Comparison of ENCODE assay signal across 8 cellular contexts in the genomic region with DNA sequence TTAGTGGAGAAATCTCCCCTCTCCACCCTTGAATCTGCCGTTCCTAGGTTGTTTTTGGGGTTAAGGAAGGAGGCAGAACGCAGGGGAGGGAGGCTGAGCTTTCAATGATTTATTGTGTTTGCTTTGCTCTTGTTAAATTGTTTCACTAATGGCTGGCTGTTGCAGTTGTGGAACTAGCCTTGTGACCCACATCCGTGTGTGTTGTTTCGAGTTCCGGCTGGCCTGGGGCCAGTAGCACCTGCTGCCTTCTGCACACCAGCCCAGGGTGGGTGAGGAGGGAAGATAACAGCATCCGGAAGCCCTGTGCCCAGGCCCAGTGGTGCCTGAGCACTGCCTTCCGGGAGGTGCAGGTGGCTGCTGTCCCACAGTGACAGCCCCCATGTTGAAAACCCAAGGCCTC. TPM values are rescaled to one million over a fixed set of nuclear protein-coding genes. Genes with fewer than 3 reads are reported as not detected.
DNase-seq lines count a peak whose midpoint lies in the region; ATAC-seq lines count a peak whose summit lies in the region.

No MANE protein-coding gene starts in this region.

- no peaks in the 10 kb centered on the region for H3K9me3 Mint-ChIP-seq in activated CD4-positive, alpha-beta T cell treated with anti-CD3 and anti-CD28 coated beads for 36 hours (ENCODE audit: low read depth)
- no peaks in the 10 kb centered on the region for H3K9me3 Mint-ChIP-seq in activated T-helper 17 cell treated with anti-CD3 and anti-CD28 coated beads, Interleukin-2, amount 50 U/mL, for 72 hours
- no peaks in the 10 kb centered on the region for H3K9me3 Mint-ChIP-seq in naive B cell

- peaks cover 5% of the 10 kb centered on the region for H3K36me3 Mint-ChIP-seq in activated CD4-positive, alpha-beta T cell treated with anti-CD3 and anti-CD28 coated beads for 36 hours (ENCODE audit: low read depth)
- H3K36me3 Mint-ChIP-seq in activated T-helper 17 cell treated with anti-CD3 and anti-CD28 coated beads, Interleukin-2, amount 50 U/mL, for 72 hours (ENCODE audit: low read depth), result no peaks in the 10 kb centered on the region
- peaks cover 0 to 6% of the 10 kb centered on the region in 2 donors for H3K36me3 Mint-ChIP-seq in naive B cell

- H3K9me3 ChIP-seq in MG63, result no peaks in the 10 kb centered on the region

- intact Hi-C loops in activated CD4-positive, alpha-beta T cell treated with anti-CD3 and anti-CD28 coated beads for 36 hours (cut with DNase I, micrococcal nuclease), result no loop called here

- peaks cover 42% of the 10 kb centered on the region for H3K4me1 Mint-ChIP-seq in activated CD4-positive, alpha-beta T cell treated with anti-CD3 and anti-CD28 coated beads for 36 hours
- H3K4me1 Mint-ChIP-seq in activated T-helper 17 cell treated with anti-CD3 and anti-CD28 coated beads, Interleukin-2, amount 50 U/mL, for 72 hours, result peaks cover 14% of the 10 kb centered on the region
- peaks cover 50 to 81% (median 73%) of the 10 kb centered on the region in 3 donors for H3K4me1 Mint-ChIP-seq in naive B cell

- H3K4me3 Mint-ChIP-seq in activated CD4-positive, alpha-beta T cell treated with anti-CD3 and anti-CD28 coated beads for 36 hours, result peak overlapping the region; percentile 33
- peak overlapping the region; percentile 45 for H3K4me3 Mint-ChIP-seq in activated T-helper 17 cell treated with anti-CD3 and anti-CD28 coated beads, Interleukin-2, amount 50 U/mL, for 72 hours
- H3K4me3 Mint-ChIP-seq in naive B cell, result peak overlapping the region; percentile 83 to 95 (median 92)

- CTCF ChIA-PET in activated CD4-positive, alpha-beta T cell treated with anti-CD3 and anti-CD28 coated beads for 36 hours (lab: Charles Lee), result interaction anchor here (0.6 to 0.8 kb wide), 2 partner anchors 16 to 113 kb away, joined by 3 read pairs; no protein-coding TSS in a partner anchor

- DNase-seq in activated CD4-positive, alpha-beta T cell treated with anti-CD3 and anti-CD28 coated beads for 36 hours, result peak; percentile 62
- DNase-seq in activated CD4-positive, alpha-beta T cell treated with anti-CD3 and anti-CD28 coated beads for 1 hour, result no peak
- DNase-seq in NCI-H1105 (lab: John Stamatoyannopoulos, UW) (peak; percentile 68), naive B cell (peak; percentile 88), MG63 (no peak), cerebellar cortex (ENCODE audit: low spot score) (no peak)

- no peaks in the 10 kb centered on the region; the same call in 1 of the 2 replicates for H3K27me3 ChIP-seq in MG63

- H3K27me3 Mint-ChIP-seq in activated CD4-positive, alpha-beta T cell treated with anti-CD3 and anti-CD28 coated beads for 36 hours, result no peaks in the 10 kb centered on the region
- H3K27me3 Mint-ChIP-seq in activated T-helper 17 cell treated with anti-CD3 and anti-CD28 coated beads, Interleukin-2, amount 50 U/mL, for 72 hours, result no peaks in the 10 kb centered on the region
- no peaks in the 10 kb centered on the region for H3K27me3 Mint-ChIP-seq in naive B cell

- peak overlapping the region; percentile 63 for H3K27ac Mint-ChIP-seq in activated CD4-positive, alpha-beta T cell treated with anti-CD3 and anti-CD28 coated beads for 36 hours
- H3K27ac Mint-ChIP-seq in activated T-helper 17 cell treated with anti-CD3 and anti-CD28 coated beads, Interleukin-2, amount 50 U/mL, for 72 hours, result peak overlapping the region; percentile 65
- H3K27ac Mint-ChIP-seq in naive B cell, result peak overlapping the region; percentile 92 to 99 (median 98)

- H3K36me3 ChIP-seq in MG63, result peaks cover 66% of the 10 kb centered on the region

- POLR2A ChIA-PET in activated CD4-positive, alpha-beta T cell treated with anti-CD3 and anti-CD28 coated beads for 36 hours (lab: Charles Lee), result interaction anchor here (0.6 kb wide), 1 partner anchor 188 kb away, joined by 3 read pairs; no protein-coding TSS in a partner anchor

- peak; percentile 55 for ATAC-seq in activated CD4-positive, alpha-beta T cell treated with anti-CD3 and anti-CD28 coated beads for 36 hours
- peak; percentile 72 for ATAC-seq in GM21825 (IDR thresholded peaks at IDR 0.05; ENCODE audit: unreplicated experiment)
- ATAC-seq in activated T-helper 17 cell treated with anti-CD3 and anti-CD28 coated beads, Interleukin-2, amount 50 U/mL, for 72 hours (replicated peaks), result no peak
- peak; percentile 71 to 72 for ATAC-seq in naive B cell (ENCODE audit: low read depth in 2 of 2)

- no peak overlapping the region for H3K4me3 ChIP-seq in MG63

RNA-seq across cellular contexts. Expression of a gene that starts 3.6 kb away (rescaled TPM):
- total RNA-seq in activated CD4-positive, alpha-beta T cell treated with anti-CD3 and anti-CD28 coated beads for 36 hours, result 10 to 100 TPM; 40.3 to 50.0 TPM
- total RNA-seq in activated T-helper 17 cell treated with anti-CD3 and anti-CD28 coated beads, Interleukin-2, amount 50 U/mL, for 72 hours, result 10 to 100 TPM; 34.0 to 35.7 TPM
- polyA plus RNA-seq in naive B cell (ENCODE audit: low read depth in 6 of 6), result 10 to 100 TPM; 53.2 to 86.1 (median 64.4) TPM
- total RNA-seq in MG63 (2014; rRNA removed; shearing (Covaris generic); ENCODE audit: low replicate concordance), result 65.6 and 98.8 TPM in 2 replicates

Comparison
In these comparisons a context has a peak if more than half of its experiments do, and no peak if none do; other contexts are left out.
1. DNase-seq: peak in activated CD4-positive, alpha-beta T cell treated with anti-CD3 and anti-CD28 coated beads for 36 hours (single experiment), NCI-H1105 (single experiment) and naive B cell (single experiment); none in activated CD4-positive, alpha-beta T cell treated with anti-CD3 and anti-CD28 coated beads for 1 hour (single experiment), MG63 (single experiment) and cerebellar cortex (single experiment).
2. H3K4me3 Mint-ChIP-seq: peak in every context shown above with its lines; median percentile 92 in naive B cell; 45 in activated T-helper 17 cell treated with anti-CD3 and anti-CD28 coated beads, Interleukin-2, amount 50 U/mL, for 72 hours; 33 in activated CD4-positive, alpha-beta T cell treated with anti-CD3 and anti-CD28 coated beads for 36 hours.
3. Peak in every context shown above with its lines, with median percentiles within 50 percentile points of each other: H3K27ac Mint-ChIP-seq.